ENCODE assay signal across 1 cellular context in the genomic region with DNA sequence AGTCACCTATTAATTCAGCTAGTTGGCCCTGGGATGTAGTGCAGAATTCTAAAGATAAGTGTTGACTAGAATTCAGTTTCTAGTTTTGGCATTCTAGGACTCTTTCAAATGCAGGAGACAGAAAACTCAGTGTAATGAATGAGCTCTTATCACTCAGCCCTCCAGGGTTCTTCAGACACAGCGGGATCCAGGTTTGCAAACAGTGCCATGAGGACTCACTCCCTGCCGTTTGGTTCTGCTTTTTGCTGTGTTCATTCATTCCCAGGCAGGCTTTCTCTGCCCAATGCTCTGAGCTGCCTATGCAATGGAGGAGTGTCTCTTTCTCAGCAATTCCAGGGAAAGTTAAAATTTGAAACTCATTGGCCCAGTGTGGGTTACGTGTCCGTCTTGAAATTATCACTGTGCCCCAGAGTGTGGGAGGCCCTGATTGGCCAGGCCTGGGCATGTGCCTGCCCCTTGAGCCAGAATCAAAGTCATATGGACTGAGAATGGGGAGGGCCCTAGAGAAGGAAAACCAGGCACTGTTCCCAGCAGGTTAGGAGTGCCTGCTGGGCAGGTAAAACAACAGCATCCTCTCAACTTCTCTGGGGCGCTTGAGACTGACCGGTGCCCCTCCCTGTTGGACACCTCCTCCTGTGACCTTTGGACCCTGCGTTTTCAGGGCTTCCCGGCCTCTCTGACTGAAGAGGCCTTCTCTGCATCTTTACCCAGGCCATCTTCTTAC.
TF ChIP-seq lines count a peak whose summit lies in the region.

No MANE protein-coding gene starts in this region.

TF ChIP-seq in HEK293, 187 proteins besides CTCF, POLR2A, EP300 and RAD21 (continued from another document and continues in another):
- TF ChIP-seq MZF1 (tag by site-specific recombination; IDR thresholded peaks at IDR 0.05; ENCODE audit: borderline replicate concordance) = no peak
- TF ChIP-seq ZFP37 (tag by site-specific recombination; IDR thresholded peaks at IDR 0.05) = no peak
- no peak for TF ChIP-seq ZNF37A (tag by site-specific recombination; IDR thresholded peaks at IDR 0.05)
- TF ChIP-seq BCL6B (tag by site-specific recombination; IDR thresholded peaks at IDR 0.05) = no peak
- no peak for TF ChIP-seq HIC1 (tag by site-specific recombination; IDR thresholded peaks at IDR 0.05)
- no peak for TF ChIP-seq ZBTB26 (tag by site-specific recombination; optimal IDR thresholded peaks at IDR 0.05)
- TF ChIP-seq GLI2 (tag by site-specific recombination; IDR thresholded peaks at IDR 0.05; ENCODE audit: borderline replicate concordance, low read depth) = no peak
- no peak for TF ChIP-seq ZNF132 (tag by site-specific recombination; IDR thresholded peaks at IDR 0.05; ENCODE audit: borderline replicate concordance)
- TF ChIP-seq ZNF548 (tag by site-specific recombination; IDR thresholded peaks at IDR 0.05) = no peak
- TF ChIP-seq ZBTB1 (tag by site-specific recombination; IDR thresholded peaks at IDR 0.05) = no peak
- no peak for TF ChIP-seq ZNF23 (tag by site-specific recombination; IDR thresholded peaks at IDR 0.05; ENCODE audit: borderline replicate concordance)
- TF ChIP-seq, protein P1, sequence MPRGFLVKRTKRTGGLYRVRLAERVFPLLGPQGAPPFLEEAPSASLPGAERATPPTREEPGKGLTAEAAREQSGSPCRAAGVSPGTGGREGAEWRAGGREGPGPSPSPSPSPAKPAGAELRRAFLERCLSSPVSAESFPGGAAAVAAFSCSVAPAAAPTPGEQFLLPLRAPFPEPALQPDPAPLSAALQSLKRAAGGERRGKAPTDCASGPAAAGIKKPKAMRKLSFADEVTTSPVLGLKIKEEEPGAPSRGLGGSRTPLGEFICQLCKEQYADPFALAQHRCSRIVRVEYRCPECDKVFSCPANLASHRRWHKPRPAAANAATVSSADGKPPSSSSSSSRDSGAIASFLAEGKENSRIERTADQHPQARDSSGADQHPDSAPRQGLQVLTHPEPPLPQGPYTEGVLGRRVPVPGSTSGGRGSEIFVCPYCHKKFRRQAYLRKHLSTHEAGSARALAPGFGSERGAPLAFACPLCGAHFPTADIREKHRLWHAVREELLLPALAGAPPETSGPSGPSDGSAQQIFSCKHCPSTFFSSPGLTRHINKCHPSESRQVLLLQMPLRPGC (tag by site-specific recombination; IDR thresholded peaks at IDR 0.05) = no peak
- TF ChIP-seq ZNF473 (tag by site-specific recombination; IDR thresholded peaks at IDR 0.05) = no peak
- TF ChIP-seq ZNF423 (tag by site-specific recombination; IDR thresholded peaks at IDR 0.05) = no peak; the same call in 1 of the 2 replicates
- TF ChIP-seq ZNF561 (tag by site-specific recombination; IDR thresholded peaks at IDR 0.05; ENCODE audit: borderline replicate concordance) = no peak
- TF ChIP-seq ZNF416 (tag by site-specific recombination; IDR thresholded peaks at IDR 0.05) = no peak
- TF ChIP-seq PRDM1 (tag by site-specific recombination; IDR thresholded peaks at IDR 0.05) = 0 out of 2 replicates have a peak, but pooled peaks have one; percentile 30
- no peak for TF ChIP-seq ZNF585B (tag by site-specific recombination; IDR thresholded peaks at IDR 0.05)
- no peak for TF ChIP-seq ZFP3 (tag by site-specific recombination; IDR thresholded peaks at IDR 0.05; ENCODE audit: low read depth)
- TF ChIP-seq ZNF155 (tag by site-specific recombination; IDR thresholded peaks at IDR 0.05) = no peak
- TF ChIP-seq YY2 (tag by site-specific recombination; IDR thresholded peaks at IDR 0.05) = no peak
- no peak for TF ChIP-seq ZNF518A (tag by site-specific recombination; conservative IDR thresholded peaks at IDR 0.05; ENCODE audit: low read depth)
- no peak for TF ChIP-seq ZNF138 (tag by site-specific recombination; IDR thresholded peaks at IDR 0.05; ENCODE audit: borderline replicate concordance)
- TF ChIP-seq ZSCAN23 (tag by site-specific recombination; IDR thresholded peaks at IDR 0.05) = no peak
- no peak for TF ChIP-seq KLF7 (tag by site-specific recombination; IDR thresholded peaks at IDR 0.05; ENCODE audit: borderline replicate concordance)
- TF ChIP-seq ZNF785 (tag by site-specific recombination; IDR thresholded peaks at IDR 0.05) = no peak
- no peak for TF ChIP-seq ZNF214 (tag by site-specific recombination; IDR thresholded peaks at IDR 0.05; ENCODE audit: borderline replicate concordance)
- TF ChIP-seq YY1 (tag by site-specific recombination; IDR thresholded peaks at IDR 0.05) = no peak
- TF ChIP-seq TSHZ1 (tag by site-specific recombination; IDR thresholded peaks at IDR 0.05; ENCODE audit: borderline replicate concordance) = no peak
- TF ChIP-seq, protein P2, sequence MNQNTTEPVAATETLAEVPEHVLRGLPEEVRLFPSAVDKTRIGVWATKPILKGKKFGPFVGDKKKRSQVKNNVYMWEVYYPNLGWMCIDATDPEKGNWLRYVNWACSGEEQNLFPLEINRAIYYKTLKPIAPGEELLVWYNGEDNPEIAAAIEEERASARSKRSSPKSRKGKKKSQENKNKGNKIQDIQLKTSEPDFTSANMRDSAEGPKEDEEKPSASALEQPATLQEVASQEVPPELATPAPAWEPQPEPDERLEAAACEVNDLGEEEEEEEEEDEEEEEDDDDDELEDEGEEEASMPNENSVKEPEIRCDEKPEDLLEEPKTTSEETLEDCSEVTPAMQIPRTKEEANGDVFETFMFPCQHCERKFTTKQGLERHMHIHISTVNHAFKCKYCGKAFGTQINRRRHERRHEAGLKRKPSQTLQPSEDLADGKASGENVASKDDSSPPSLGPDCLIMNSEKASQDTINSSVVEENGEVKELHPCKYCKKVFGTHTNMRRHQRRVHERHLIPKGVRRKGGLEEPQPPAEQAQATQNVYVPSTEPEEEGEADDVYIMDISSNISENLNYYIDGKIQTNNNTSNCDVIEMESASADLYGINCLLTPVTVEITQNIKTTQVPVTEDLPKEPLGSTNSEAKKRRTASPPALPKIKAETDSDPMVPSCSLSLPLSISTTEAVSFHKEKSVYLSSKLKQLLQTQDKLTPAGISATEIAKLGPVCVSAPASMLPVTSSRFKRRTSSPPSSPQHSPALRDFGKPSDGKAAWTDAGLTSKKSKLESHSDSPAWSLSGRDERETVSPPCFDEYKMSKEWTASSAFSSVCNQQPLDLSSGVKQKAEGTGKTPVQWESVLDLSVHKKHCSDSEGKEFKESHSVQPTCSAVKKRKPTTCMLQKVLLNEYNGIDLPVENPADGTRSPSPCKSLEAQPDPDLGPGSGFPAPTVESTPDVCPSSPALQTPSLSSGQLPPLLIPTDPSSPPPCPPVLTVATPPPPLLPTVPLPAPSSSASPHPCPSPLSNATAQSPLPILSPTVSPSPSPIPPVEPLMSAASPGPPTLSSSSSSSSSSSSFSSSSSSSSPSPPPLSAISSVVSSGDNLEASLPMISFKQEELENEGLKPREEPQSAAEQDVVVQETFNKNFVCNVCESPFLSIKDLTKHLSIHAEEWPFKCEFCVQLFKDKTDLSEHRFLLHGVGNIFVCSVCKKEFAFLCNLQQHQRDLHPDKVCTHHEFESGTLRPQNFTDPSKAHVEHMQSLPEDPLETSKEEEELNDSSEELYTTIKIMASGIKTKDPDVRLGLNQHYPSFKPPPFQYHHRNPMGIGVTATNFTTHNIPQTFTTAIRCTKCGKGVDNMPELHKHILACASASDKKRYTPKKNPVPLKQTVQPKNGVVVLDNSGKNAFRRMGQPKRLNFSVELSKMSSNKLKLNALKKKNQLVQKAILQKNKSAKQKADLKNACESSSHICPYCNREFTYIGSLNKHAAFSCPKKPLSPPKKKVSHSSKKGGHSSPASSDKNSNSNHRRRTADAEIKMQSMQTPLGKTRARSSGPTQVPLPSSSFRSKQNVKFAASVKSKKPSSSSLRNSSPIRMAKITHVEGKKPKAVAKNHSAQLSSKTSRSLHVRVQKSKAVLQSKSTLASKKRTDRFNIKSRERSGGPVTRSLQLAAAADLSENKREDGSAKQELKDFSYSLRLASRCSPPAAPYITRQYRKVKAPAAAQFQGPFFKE (tag by site-specific recombination; IDR thresholded peaks at IDR 0.05; ENCODE audit: borderline replicate concordance) = no peak
- no peak for TF ChIP-seq SP7 (tag by site-specific recombination; IDR thresholded peaks at IDR 0.05)
- TF ChIP-seq EGR2 (tag by site-specific recombination; IDR thresholded peaks at IDR 0.05; ENCODE audit: low read depth) = no peak
